In the genomic region with DNA sequence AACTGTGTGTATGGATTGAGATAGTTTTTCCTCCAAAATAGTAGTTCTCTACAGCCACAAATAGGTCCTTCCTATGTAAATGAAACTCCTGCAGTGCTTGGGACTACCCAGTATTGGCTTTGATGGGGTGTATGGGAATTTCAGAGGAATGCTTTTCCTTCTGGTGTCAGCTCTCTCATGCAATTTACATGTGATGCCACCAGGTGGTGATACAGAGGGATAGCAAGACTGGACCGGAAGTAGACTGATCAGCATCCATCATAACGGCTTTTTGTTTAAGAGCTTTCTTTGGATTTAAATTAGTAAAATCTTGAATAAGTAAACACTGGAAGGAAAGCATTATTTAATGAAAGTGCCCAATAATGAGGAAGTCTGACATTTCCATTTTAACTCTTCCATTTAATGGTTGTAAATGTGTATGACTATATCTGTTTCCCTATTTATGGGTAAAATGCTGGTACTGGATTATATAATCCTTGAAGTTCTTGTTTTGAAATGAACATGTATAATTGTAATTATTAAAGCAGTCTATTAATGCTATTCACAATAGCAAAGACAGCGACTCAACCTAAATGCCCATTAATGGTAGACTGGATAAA, we compare ENCODE assay signal across 8 cellular contexts. TPM values are rescaled to one million over a fixed set of nuclear protein-coding genes. Genes with fewer than 3 reads are reported as not detected.
DNase-seq lines count a peak whose midpoint lies in the region; ATAC-seq and TF ChIP-seq lines count a peak whose summit lies in the region.

No MANE protein-coding gene starts in this region.

- TF ChIP-seq EP300 in transverse colon (IDR thresholded peaks at IDR 0.05; ENCODE audit: low read depth) = no peak

- 53 to 63% methylated on average over 3 of the region's 3 CpGs for WGBS in transverse colon (ENCODE audit: low coverage in 1 of 2), 2 donors

- in situ Hi-C loops in ACHN (cut with HindIII; ENCODE audit: low pct_ligation_motif_present, low pct_unique_long_range_greater_than_20kb, low sequenced_read_pairs) (no loop called here), transverse colon (cut with MboI; ENCODE audit: low pct_ligation_motif_present in 1 of 4, low pct_unique_long_range_greater_than_20kb in 1 of 4, low sequenced_read_pairs in 3 of 4) (no loop called here)

- ATAC-seq in GM18867 (IDR thresholded peaks at IDR 0.05; ENCODE audit: unreplicated experiment) = peak; percentile 86

- peak; percentile 73 for DNase-seq in ACHN
- peak; percentile 7 for DNase-seq in NCI-H1048 (lab: John Stamatoyannopoulos, UW)
- DNase-seq in colonic mucosa = no peak
- DNase-seq in transverse colon = no peak
- DNase-seq in head of caudate nucleus = no peak
- DNase-seq in NCI-H510A (lab: John Stamatoyannopoulos, UW) = no peak
- DNase-seq in activated CD4-positive, CD25-positive, alpha-beta regulatory T cell (lab: John Stamatoyannopoulos, UW) = no peak

- TF ChIP-seq POLR2A in transverse colon (IDR thresholded peaks at IDR 0.05) = no peak

- H3K27me3 ChIP-seq in colonic mucosa (no peaks in the 10 kb centered on the region), transverse colon (no peaks in the 10 kb centered on the region)

- H3K4me3 ChIP-seq in colonic mucosa (no peak overlapping the region), transverse colon (no peak overlapping the region)

- H3K36me3 ChIP-seq in colonic mucosa = no peaks in the 10 kb centered on the region
- H3K36me3 ChIP-seq in transverse colon = no peaks in the 10 kb centered on the region

- TF ChIP-seq CTCF in colonic mucosa (IDR thresholded peaks at IDR 0.05) (peak; percentile 40), transverse colon (IDR thresholded peaks at IDR 0.05) (peak in 3 of 5 experiments; percentile 26 to 36 (median 29))

- no peak overlapping the region for H3K27ac ChIP-seq in colonic mucosa
- H3K27ac ChIP-seq in transverse colon = no peak overlapping the region

- no peak overlapping the region for H3K9ac ChIP-seq in colonic mucosa (ENCODE audit: low read depth in 2 of 2, low read length in 2 of 2)

- intact Hi-C loops in colonic mucosa (cut with DNase I) = no loop called here
- intact Hi-C loops in transverse colon (cut with DNase I; ENCODE audit: low total_unique reads) = no loop called here
- intact Hi-C loops in head of caudate nucleus (cut with DNase I) = no loop called here

- no peaks in the 10 kb centered on the region for H3K9me3 ChIP-seq in colonic mucosa
- no peaks in the 10 kb centered on the region for H3K9me3 ChIP-seq in transverse colon

- H3K4me1 ChIP-seq in colonic mucosa (no peaks in the 10 kb centered on the region), transverse colon (no peaks in the 10 kb centered on the region)

RNA-seq across cellular contexts. Expression of gene DYNC1I1, which starts 22.7 kb away (rescaled TPM):
- total RNA-seq in colonic mucosa (1 to 10 TPM in 1 of 2 donors, under 1 TPM in 1; 0.54 to 1.8 TPM), transverse colon (10 to 100 TPM in 1 of 4 donors, 1 to 10 TPM in 3; 1.8 to 37.0 (median 7.4) TPM)

Comparison
In these comparisons a context has a peak if more than half of its experiments do, and no peak if none do; other contexts are left out.
1. DNase-seq: peak in ACHN (single experiment) and NCI-H1048 (single experiment); none in colonic mucosa (single experiment), transverse colon (single experiment), head of caudate nucleus (0 of 42), NCI-H510A (single experiment) and activated CD4-positive, CD25-positive, alpha-beta regulatory T cell (0 of 4).